In genomic region chr5:124124711-124125229, GRCh38 we compare ENCODE assay signal across 18 cellular contexts.
DNase-seq lines count a peak whose midpoint lies in the region; ATAC-seq and TF ChIP-seq lines count a peak whose summit lies in the region.
"Had no signal": no experiment of that assay in that cellular context is flagged by ENCODE, and none has a peak within 500 bp of the region (broad histone marks: within the 10 kb centered on the region; RNA-seq: fewer than 3 reads in every experiment).

No MANE protein-coding gene starts in this region.

- H3K9me1 ChIP-seq in IMR-90 (ENCODE audit: insufficient read depth, low read length): no peaks in the 10 kb centered on the region

- no peak overlapping the region for H2BK15ac ChIP-seq in IMR-90 (ENCODE audit: low read depth, low read length)

- ATAC-seq in IMR-90 (ENCODE audit: low read depth) (no peak; the same call in 1 of the 2 replicates), GM21360 (IDR thresholded peaks at IDR 0.05; ENCODE audit: unreplicated experiment) (no peak)
- ATAC-seq in CD4-positive, alpha-beta T cell (ENCODE audit: poor library complexity): no peak
- ATAC-seq in activated naive CD4-positive, alpha-beta T cell treated with anti-CD3 and anti-CD28 coated beads, Interleukin-2, amount 50 U/mL, for 72 hours: no peak
- ATAC-seq: lower lobe of right lung had no signal

- H3K4me3 ChIP-seq in IMR-90 (ENCODE audit: insufficient read depth, low read depth, low read length) (no peak overlapping the region), fibroblast of pulmonary artery (replicated peaks; ENCODE audit: low read depth, low read length) (no peak overlapping the region)
- H3K4me3 ChIP-seq: lower lobe of right lung, thoracic aorta had no signal

- intact Hi-C loops in IMR-90 (cut with micrococcal nuclease): no loop called here
- intact Hi-C loops in CD4-positive, alpha-beta T cell (cut with DNase I, micrococcal nuclease): no loop called here

- WGBS in IMR-90 (ENCODE audit: extremely low coverage in 2 of 2, insufficient read length in 1 of 2), 2 experiments: no CpG with 5 or more reads among the region's 1 CpG

- H3K36me3 Mint-ChIP-seq in CD4-positive, alpha-beta T cell (ENCODE audit: low read depth): no peaks in the 10 kb centered on the region
- no peaks in the 10 kb centered on the region for H3K36me3 Mint-ChIP-seq in activated naive CD4-positive, alpha-beta T cell treated with anti-CD3 and anti-CD28 coated beads, Interleukin-2, amount 50 U/mL, for 72 hours

- no peaks in the 10 kb centered on the region for H3K79me1 ChIP-seq in IMR-90 (ENCODE audit: low read depth in 1 of 2, low read length in 2 of 2)

- H2AFZ ChIP-seq in IMR-90 (replicated peaks; ENCODE audit: low read length, poor library complexity): no peak overlapping the region

- CTCF ChIA-PET in IMR-90 (lab: Yijun Ruan, JAX): no interaction called here
- CTCF ChIA-PET in CD4-positive, alpha-beta T cell (lab: Charles Lee): no interaction called here

- no peak overlapping the region for H2BK20ac ChIP-seq in IMR-90 (ENCODE audit: low read depth, low read length)

- no peak for TF ChIP-seq RAD21 in IMR-90 (IDR thresholded peaks at IDR 0.05; ENCODE audit: low read length)

- H3K27ac Mint-ChIP-seq in CD4-positive, alpha-beta T cell: no peak overlapping the region
- no peak overlapping the region for H3K27ac Mint-ChIP-seq in activated naive CD4-positive, alpha-beta T cell treated with anti-CD3 and anti-CD28 coated beads, Interleukin-2, amount 50 U/mL, for 72 hours
- H3K27ac Mint-ChIP-seq: activated naive CD4-positive, alpha-beta T cell treated with anti-CD3 and anti-CD28 coated beads for 36 hours; B cell; nephron progenitor cell had no signal

- H3K9me3 ChIP-seq in IMR-90 (ENCODE audit: control insufficient read depth, insufficient read depth, low read length): no peaks in the 10 kb centered on the region
- no peaks in the 10 kb centered on the region for H3K9me3 ChIP-seq in CD4-positive, alpha-beta T cell (ENCODE audit: control insufficient read depth, low read length)
- H3K9me3 ChIP-seq: lower lobe of right lung, thoracic aorta had no signal

- H3K9me3 Mint-ChIP-seq in CD4-positive, alpha-beta T cell: peaks cover 5% of the 10 kb centered on the region
- peaks cover 3 to 13% of the 10 kb centered on the region in 2 donors for H3K9me3 Mint-ChIP-seq in activated naive CD4-positive, alpha-beta T cell treated with anti-CD3 and anti-CD28 coated beads, Interleukin-2, amount 50 U/mL, for 72 hours

- no peak overlapping the region for H3K4me3 Mint-ChIP-seq in CD4-positive, alpha-beta T cell
- H3K4me3 Mint-ChIP-seq: activated naive CD4-positive, alpha-beta T cell treated with anti-CD3 and anti-CD28 coated beads for 36 hours; B cell; nephron progenitor cell had no signal

- BruUV-seq in IMR-90 (replicated peaks; lab: Mats Ljungman, UMichigan): no TSS peak

- H3K18ac ChIP-seq in IMR-90 (ENCODE audit: low read depth, low read length): no peak overlapping the region

- DNase-seq in IMR-90: peak; percentile 0
- peak; percentile 95 for DNase-seq in NCI-H82 (lab: John Stamatoyannopoulos, UW)
- peak; percentile 2 for DNase-seq in fibroblast of pulmonary artery (ENCODE audit: low read depth)
- DNase-seq in pons (ENCODE audit: low spot score): peak; percentile 20
- no peak for DNase-seq in stimulated activated CD4-positive, alpha-beta T cell treated with anti-CD3 and anti-CD28 coated beads, Interleukin-4, amount 100 ng/mL, for 1 hour
- no peak for DNase-seq in CD4-positive, alpha-beta T cell
- no peak for DNase-seq in activated naive CD4-positive, alpha-beta T cell treated with anti-CD3 and anti-CD28 coated beads, Interleukin-2, amount 50 U/mL, for 72 hours (ENCODE audit: low spot score in 2 of 2)
- DNase-seq: activated naive CD4-positive, alpha-beta T cell treated with anti-CD3 and anti-CD28 coated beads for 36 hours; effector CD8-positive, alpha-beta T cell; Karpas-422; lower lobe of right lung; NCI-H1417 treated with DMSO at 0.1 percent for 48 hours; nephron progenitor cell; stimulated activated CD4-positive, alpha-beta T cell treated with anti-CD3 and anti-CD28 coated beads, Interleukin-2, amount 100 ng/mL, for 24 hours; T-helper 2 cell had no signal

- no peaks in the 10 kb centered on the region; the same call in 1 of the 2 replicates for H3K4me1 ChIP-seq in IMR-90 (ENCODE audit: control insufficient read depth, insufficient read depth, low read length)

- H3K27ac ChIP-seq in IMR-90 (ENCODE audit: insufficient read depth, low read length): no peak overlapping the region
- no peak overlapping the region for H3K27ac ChIP-seq in CD4-positive, alpha-beta T cell (ENCODE audit: low read depth, low read length)
- H3K27ac ChIP-seq: lower lobe of right lung, thoracic aorta had no signal

- TF ChIP-seq CTCF in IMR-90 (conservative IDR thresholded peaks at IDR 0.05; ENCODE audit: low read depth, low read length) (no peak), fibroblast of pulmonary artery (IDR thresholded peaks at IDR 0.05; ENCODE audit: low read length, missing control alignments) (no peak)
- no peak for TF ChIP-seq CTCF in CD4-positive, alpha-beta T cell (IDR thresholded peaks at IDR 0.05)

- no peaks in the 10 kb centered on the region for H3K4me1 Mint-ChIP-seq in CD4-positive, alpha-beta T cell (ENCODE audit: low read depth)

- in situ Hi-C loops in IMR-90 (cut with MboI; ENCODE audit: low sequenced_read_pairs): no loop called here

- H2AK9ac ChIP-seq in IMR-90 (replicated peaks; ENCODE audit: low read depth, low read length, poor library complexity): no peak overlapping the region

- no peak overlapping the region for H3K23ac ChIP-seq in IMR-90 (ENCODE audit: low read depth, low read length)

- no peaks in the 10 kb centered on the region for H3K27me3 Mint-ChIP-seq in CD4-positive, alpha-beta T cell

- dilution Hi-C loops in IMR-90 (cut with HindIII; ENCODE audit: low sequenced_read_pairs, unreplicated experiment): no loop called here

- no peaks in the 10 kb centered on the region; the same call in 1 of the 2 replicates for H3K27me3 ChIP-seq in IMR-90 (ENCODE audit: control insufficient read depth, insufficient read depth, low read length)
- H3K27me3 ChIP-seq in CD4-positive, alpha-beta T cell (ENCODE audit: control insufficient read depth, insufficient read depth, low read length): no peaks in the 10 kb centered on the region

- H4K8ac ChIP-seq in IMR-90 (ENCODE audit: low read depth in 2 of 2, low read length in 2 of 2): no peak overlapping the region

- no peak overlapping the region for H3K4me2 ChIP-seq in IMR-90 (ENCODE audit: low read depth, low read length)

- no peak overlapping the region; the same call in 1 of the 2 replicates for H3K9ac ChIP-seq in IMR-90 (ENCODE audit: low read depth, low read length)

- no peaks in the 10 kb centered on the region for H3K36me3 ChIP-seq in IMR-90 (ENCODE audit: control insufficient read depth, insufficient read depth, low read length)
- H3K36me3 ChIP-seq: lower lobe of right lung, thoracic aorta had no signal

- POLR2A ChIA-PET in IMR-90 (lab: Charles Lee; ENCODE audit: unreplicated experiment): no interaction called here
- POLR2A ChIA-PET in CD4-positive, alpha-beta T cell (lab: Charles Lee): no interaction called here

- H2AK5ac ChIP-seq in IMR-90 (ENCODE audit: low read depth, low read length): no peak overlapping the region

- no peak overlapping the region for H3K14ac ChIP-seq in IMR-90 (replicated peaks; ENCODE audit: low read depth, low read length)

- no peak overlapping the region for H3K4ac ChIP-seq in IMR-90 (ENCODE audit: low read depth, low read length)

- no peak overlapping the region for H4K91ac ChIP-seq in IMR-90 (ENCODE audit: insufficient read depth, low read depth, low read length)

- no peak overlapping the region; the same call in 1 of the 2 replicates for H3K56ac ChIP-seq in IMR-90 (ENCODE audit: extremely low read depth, insufficient read depth, low read length)

- no peak overlapping the region for H2BK120ac ChIP-seq in IMR-90 (ENCODE audit: low read depth, low read length)

- H4K20me1 ChIP-seq in IMR-90 (ENCODE audit: insufficient read depth, low read length): no peaks in the 10 kb centered on the region

- no peak overlapping the region for H2BK5ac ChIP-seq in IMR-90 (ENCODE audit: low read depth, low read length, poor library complexity, severe bottlenecking)

- TF ChIP-seq POLR2A in IMR-90 (IDR thresholded peaks at IDR 0.05; ENCODE audit: low read depth, low read length): no peak

- no peak overlapping the region for H4K5ac ChIP-seq in IMR-90 (ENCODE audit: low read depth, low read length)

TF ChIP-seq in IMR-90, 13 proteins besides CTCF, POLR2A, EP300 and RAD21 (continues in another document):
- TF ChIP-seq, protein P1, sequence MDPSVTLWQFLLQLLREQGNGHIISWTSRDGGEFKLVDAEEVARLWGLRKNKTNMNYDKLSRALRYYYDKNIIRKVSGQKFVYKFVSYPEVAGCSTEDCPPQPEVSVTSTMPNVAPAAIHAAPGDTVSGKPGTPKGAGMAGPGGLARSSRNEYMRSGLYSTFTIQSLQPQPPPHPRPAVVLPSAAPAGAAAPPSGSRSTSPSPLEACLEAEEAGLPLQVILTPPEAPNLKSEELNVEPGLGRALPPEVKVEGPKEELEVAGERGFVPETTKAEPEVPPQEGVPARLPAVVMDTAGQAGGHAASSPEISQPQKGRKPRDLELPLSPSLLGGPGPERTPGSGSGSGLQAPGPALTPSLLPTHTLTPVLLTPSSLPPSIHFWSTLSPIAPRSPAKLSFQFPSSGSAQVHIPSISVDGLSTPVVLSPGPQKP (IDR thresholded peaks at IDR 0.05; ENCODE audit: borderline replicate concordance, low read depth, low read length): no peak
- TF ChIP-seq FOS (IDR thresholded peaks at IDR 0.05; ENCODE audit: low read depth, low read length) (no peak), MAFK (IDR thresholded peaks at IDR 0.05; ENCODE audit: low read depth, low read length) (no peak), MAZ (IDR thresholded peaks at IDR 0.05; ENCODE audit: borderline replicate concordance, low read depth, low read length) (no peak), SMC3 (IDR thresholded peaks at IDR 0.05; ENCODE audit: low read depth, low read length) (no peak), CEBPB (IDR thresholded peaks at IDR 0.05; ENCODE audit: low read depth, low read length) (no peak), NFE2L2 (IDR thresholded peaks at IDR 0.05; ENCODE audit: low read depth, low read length) (no peak), CHD1 (IDR thresholded peaks at IDR 0.05; ENCODE audit: low read depth, low read length) (no peak), MXI1 (IDR thresholded peaks at IDR 0.05; ENCODE audit: borderline replicate concordance, low read depth, low read length) (no peak), RCOR1 (IDR thresholded peaks at IDR 0.05; ENCODE audit: insufficient replicate concordance, low read length) (no peak), RFX5 (IDR thresholded peaks at IDR 0.05; ENCODE audit: low read depth, low read length) (no peak), BHLHE40 (IDR thresholded peaks at IDR 0.05; ENCODE audit: low read depth, low read length) (no peak)

Comparison
In these comparisons a context has a peak if more than half of its experiments do, and no peak if none do; other contexts are left out.
1. DNase-seq: peak in IMR-90 (single experiment), NCI-H82 (single experiment), fibroblast of pulmonary artery (single experiment) and pons (single experiment); none in stimulated activated CD4-positive, alpha-beta T cell treated with anti-CD3 and anti-CD28 coated beads, Interleukin-4, amount 100 ng/mL, for 1 hour (single experiment), CD4-positive, alpha-beta T cell (0 of 10) and activated naive CD4-positive, alpha-beta T cell treated with anti-CD3 and anti-CD28 coated beads, Interleukin-2, amount 50 U/mL, for 72 hours (0 of 2).